ENCODE assay signal across 2 cellular contexts in the genomic region with DNA sequence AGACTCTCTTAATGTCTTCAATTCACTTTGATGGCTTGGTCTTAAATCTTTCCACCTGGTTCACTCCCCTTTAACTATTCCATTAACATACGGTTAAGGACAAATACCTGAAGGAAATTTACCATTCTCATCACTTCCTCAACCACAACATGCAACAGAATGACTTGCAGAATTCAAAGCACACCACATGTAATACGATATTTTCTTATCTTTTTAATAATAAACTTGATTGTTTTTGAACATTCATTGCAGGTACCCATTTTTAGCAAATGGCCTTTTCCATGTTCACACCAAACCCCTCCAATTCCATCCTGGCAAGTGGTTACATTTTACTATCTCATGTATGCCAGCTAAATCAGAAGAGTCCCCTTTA. TPM values are rescaled to one million over a fixed set of nuclear protein-coding genes. Genes with fewer than 3 reads are reported as not detected.
"Had no signal": no experiment of that assay in that cellular context is flagged by ENCODE, and none has a peak within 500 bp of the region (broad histone marks: within the 10 kb centered on the region; RNA-seq: fewer than 3 reads in every experiment).

No MANE protein-coding gene starts in this region.

RNA-seq across cellular contexts. Expression of a gene that starts 17.3 kb away (rescaled TPM):
- total RNA-seq: GM23248 had no signal
- polyA plus RNA-seq: GM23248 had no signal

RNA-seq across cellular contexts. Expression of a gene that starts 17.5 kb away (rescaled TPM):
- total RNA-seq: GM23248 had no signal
- polyA plus RNA-seq: GM23248 had no signal

RNA-seq across cellular contexts. Expression of a gene that starts 35.5 kb away (rescaled TPM):
- total RNA-seq: GM23248 had no signal
- polyA plus RNA-seq: GM23248, IgD-negative memory B cell had no signal
